Comparison of ENCODE assay signal across 16 cellular contexts in genomic region chr7:82257118-82257695, GRCh38.
A peak's percentile ranks its signal among the peaks of the same experiment; 100 is the strongest.
DNase-seq lines count a peak whose midpoint lies in the region; ATAC-seq lines count a peak whose summit lies in the region.
"Had no signal": no experiment of that assay in that cellular context is flagged by ENCODE, and none has a peak within 500 bp of the region (broad histone marks: within the 10 kb centered on the region; RNA-seq: fewer than 3 reads in every experiment).

No MANE protein-coding gene starts in this region.

- intact Hi-C loops in left ventricle myocardium superior (cut with micrococcal nuclease) = no loop called here

- no peak for ATAC-seq in HG02970 (IDR thresholded peaks at IDR 0.05; ENCODE audit: low FRiP score, unreplicated experiment)
- no peak for ATAC-seq in left ventricle myocardium superior
- ATAC-seq: naive thymus-derived CD8-positive, alpha-beta T cell had no signal

- peak; percentile 36 for DNase-seq in Ammon's horn (ENCODE audit: low spot score)
- peak; percentile 56 for DNase-seq in NCI-H1092 (lab: John Stamatoyannopoulos, UW)
- DNase-seq in NCI-H69 (lab: John Stamatoyannopoulos, UW) = peak; percentile 99
- peak; percentile 66 for DNase-seq in inferior parietal cortex (ENCODE audit: extremely low spot score)
- no peak for DNase-seq in NCI-H2196 treated with DMSO at 0.1 percent for 48 hours (lab: John Stamatoyannopoulos, UW; ENCODE audit: unreplicated experiment)
- no peak for DNase-seq in left ventricle myocardium superior
- DNase-seq: activated B cell treated with CpG ODN at 0.5 μM for 24 hours; activated CD4-positive, alpha-beta T cell treated with anti-CD3 and anti-CD28 coated beads, Interleukin-2, amount 50 U/mL, for 48 hours; activated CD8-positive, alpha-beta memory T cell treated with anti-CD3 and anti-CD28 coated beads, Interleukin-2, amount 50 U/mL, for 48 hours; brain microvascular endothelial cell; CD4-positive, CD25-positive, alpha-beta regulatory T cell; Karpas-422; naive thymus-derived CD8-positive, alpha-beta T cell; NCI-H524; sigmoid colon had no signal

Comparison
In these comparisons a context has a peak if more than half of its experiments do, and no peak if none do; other contexts are left out.
1. DNase-seq: peak in Ammon's horn (single experiment), NCI-H1092 (single experiment), NCI-H69 (single experiment) and inferior parietal cortex (single experiment); none in NCI-H2196 treated with DMSO at 0.1 percent for 48 hours (single experiment) and left ventricle myocardium superior (single experiment).